8 cellular contexts compared by ENCODE assay signal in genomic region chr3:129793947-129794318, GRCh38.
DNase-seq lines count a peak whose midpoint lies in the region; ATAC-seq and TF ChIP-seq lines count a peak whose summit lies in the region.

No MANE protein-coding gene starts in this region.

- H3K27me3 ChIP-seq in A673 (replicated peaks; ENCODE audit: insufficient read depth, low read depth, low read length, poor library complexity) (no peaks in the 10 kb centered on the region), HUES64 (ENCODE audit: insufficient read depth, low read length) (no peaks in the 10 kb centered on the region), body of pancreas (no peaks in the 10 kb centered on the region), lower lobe of right lung (ENCODE audit: low read depth) (no peaks in the 10 kb centered on the region), Peyer's patch (no peaks in the 10 kb centered on the region)

- CTCF ChIA-PET in A673 (lab: Charles Lee): no interaction called here

- TF ChIP-seq POLR2A in body of pancreas (IDR thresholded peaks at IDR 0.05) (no peak), Peyer's patch (IDR thresholded peaks at IDR 0.05) (no peak)

- peak; percentile 35 for DNase-seq in A673 (ENCODE audit: low spot score)
- no peak for DNase-seq in body of pancreas
- DNase-seq in lower lobe of right lung: no peak
- no peak for DNase-seq in Peyer's patch

- H3K27ac ChIP-seq in A673 (ENCODE audit: low read depth, low read length, poor library complexity, severe bottlenecking): no peak overlapping the region
- peak overlapping the region; percentile 17 for H3K27ac ChIP-seq in HUES64 (ENCODE audit: low read depth, low read length)
- peak overlapping the region in 3 of 4 donors; percentile 0 to 71 (median 57) for H3K27ac ChIP-seq in body of pancreas
- peak overlapping the region; percentile 85 for H3K27ac ChIP-seq in lower lobe of right lung
- peak overlapping the region in 1 of 4 donors; percentile 20 for H3K27ac ChIP-seq in Peyer's patch

- 0% methylated on average over 2 of the region's 2 CpGs for WGBS in HUES64
- WGBS in body of pancreas, 2 donors: 36 to 60% methylated on average over 2 of the region's 2 CpGs

- H3K4me3 ChIP-seq in A673 (ENCODE audit: low read depth, low read length, poor library complexity, severe bottlenecking) (no peak overlapping the region), HUES64 (ENCODE audit: low read length) (peak overlapping the region; percentile 45), body of pancreas (no peak overlapping the region), lower lobe of right lung (peak overlapping the region; percentile 43), Peyer's patch (no peak overlapping the region)

- peak overlapping the region; percentile 42; the same call in 1 of the 2 replicates for H3K9ac ChIP-seq in HUES64 (ENCODE audit: low read depth, low read length)

- TF ChIP-seq CTCF in A673 (conservative IDR thresholded peaks at IDR 0.05; ENCODE audit: low read depth, low read length) (no peak), body of pancreas (IDR thresholded peaks at IDR 0.05) (no peak), lower lobe of right lung (IDR thresholded peaks at IDR 0.05) (no peak), Peyer's patch (IDR thresholded peaks at IDR 0.05) (no peak)

- no TSS peak for BruUV-seq in A673 (replicated peaks; lab: Mats Ljungman, UMichigan)

- H3K36me3 ChIP-seq in A673 (ENCODE audit: insufficient read depth, low read length, poor library complexity, severe bottlenecking) (no peaks in the 10 kb centered on the region), HUES64 (ENCODE audit: insufficient read depth, low read length) (no peaks in the 10 kb centered on the region), body of pancreas (replicated peaks in 1 of 2; ENCODE audit: insufficient read depth in 1 of 2, low read depth in 2 of 2) (no peaks in the 10 kb centered on the region), lower lobe of right lung (no peaks in the 10 kb centered on the region), Peyer's patch (no peaks in the 10 kb centered on the region)

- H3K9me3 ChIP-seq in A673 (ENCODE audit: low read depth, low read length, poor library complexity, severe bottlenecking) (no peaks in the 10 kb centered on the region), HUES64 (ENCODE audit: insufficient read depth, low read depth, low read length) (no peaks in the 10 kb centered on the region), body of pancreas (no peaks in the 10 kb centered on the region), lower lobe of right lung (no peaks in the 10 kb centered on the region), Peyer's patch (no peaks in the 10 kb centered on the region)

- POLR2A ChIA-PET in A673 (lab: Charles Lee; ENCODE audit: low non-redundant PET): no interaction called here

- intact Hi-C loops in A673 (cut with micrococcal nuclease; ENCODE audit: unreplicated experiment) (no loop called here), body of pancreas (cut with DNase I) (no loop called here), lower lobe of right lung (cut with DNase I) (no loop called here)

- ATAC-seq in body of pancreas (no peak), lower lobe of right lung (peak; percentile 45 to 49), esophagus mucosa (no peak), GM21390 (IDR thresholded peaks at IDR 0.05; ENCODE audit: unreplicated experiment) (no peak), GM19351 (IDR thresholded peaks at IDR 0.05; ENCODE audit: unreplicated experiment) (no peak)

- peaks cover 24% of the 10 kb centered on the region for H3K4me1 ChIP-seq in A673 (ENCODE audit: insufficient read depth, low read length, poor library complexity, severe bottlenecking)
- H3K4me1 ChIP-seq in HUES64 (ENCODE audit: insufficient read depth, low read length): peaks cover 34% of the 10 kb centered on the region
- peaks cover 11% of the 10 kb centered on the region for H3K4me1 ChIP-seq in body of pancreas
- H3K4me1 ChIP-seq in lower lobe of right lung: peaks cover 29% of the 10 kb centered on the region
- H3K4me1 ChIP-seq in Peyer's patch: peaks cover 0 to 16% (median 0%) of the 10 kb centered on the region in 4 donors

Comparison
In these comparisons a context has a peak if more than half of its experiments do, and no peak if none do; other contexts are left out.
1. H3K4me3 ChIP-seq: peak in HUES64 (single experiment) and lower lobe of right lung (single experiment); none in A673 (single experiment), body of pancreas (0 of 2) and Peyer's patch (0 of 4).
2. ATAC-seq: peak in lower lobe of right lung (2 of 2); none in body of pancreas (single experiment), esophagus mucosa (single experiment), GM21390 (single experiment) and GM19351 (single experiment).